Comparison of ENCODE assay signal across 25 cellular contexts in genomic region chr7:143459359-143459758, GRCh38. TPM values are rescaled to one million over a fixed set of nuclear protein-coding genes. Genes with fewer than 3 reads are reported as not detected.
"Had no signal": no experiment of that assay in that cellular context is flagged by ENCODE, and none has a peak within 500 bp of the region (broad histone marks: within the 10 kb centered on the region; RNA-seq: fewer than 3 reads in every experiment).

No MANE protein-coding gene starts in this region.

- H3K27me3 ChIP-seq: gastroesophageal sphincter, testis, tibial nerve had no signal

- ATAC-seq: effector memory CD8-positive, alpha-beta T cell; gastroesophageal sphincter; left cardiac atrium; left ventricle myocardium superior; naive thymus-derived CD4-positive, alpha-beta T cell; sciatic nerve; stimulated activated naive B cell treated with anti-CD40 and anti-IgM and Interleukin-4, amounts not matched to agents 10 μg/mL and 1 μg/mL and 100 μg/mL, for 72 hours; stimulated activated naive CD8-positive, alpha-beta T cell treated with anti-CD3 and anti-CD28 coated beads, Interleukin-15, amount 100 ng/mL, for 72 hours had no signal

- H3K27ac ChIP-seq: gastroesophageal sphincter, testis, tibial nerve had no signal

- H3K4me1 ChIP-seq: gastroesophageal sphincter, testis, tibial nerve had no signal

- DNase-seq: cerebellar nuclear complex; effector memory CD8-positive, alpha-beta T cell; kidney; left cardiac atrium; left ventricle myocardium superior; mesenchymal stem cell; naive thymus-derived CD4-positive, alpha-beta T cell; nephron progenitor cell; posterior cingulate gyrus; stimulated activated CD4-positive, alpha-beta T cell treated with anti-CD3 and anti-CD28 coated beads, Interleukin-2, amount 100 ng/mL, for 24 hours; stimulated activated CD4-positive, alpha-beta T cell treated with anti-CD3 and anti-CD28 coated beads, Interleukin-4, amount 100 ng/mL, for 4 hours; stimulated activated naive B cell treated with anti-CD40 and anti-IgM and Interleukin-4, amounts not matched to agents 10 μg/mL and 1 μg/mL and 100 μg/mL, for 72 hours; stimulated activated naive CD8-positive, alpha-beta T cell treated with anti-CD3 and anti-CD28 coated beads, Interleukin-15, amount 100 ng/mL, for 72 hours; testis had no signal

- H3K36me3 ChIP-seq: gastroesophageal sphincter, tibial nerve had no signal

- H3K4me3 ChIP-seq: gastroesophageal sphincter, lung, testis, tibial nerve had no signal

- H3K9me3 ChIP-seq: gastroesophageal sphincter, testis, tibial nerve had no signal

RNA-seq across cellular contexts. Expression of gene TAS2R60, which starts 16.1 kb away (rescaled TPM):
- total RNA-seq: epithelial cell of proximal tubule, fibroblast of villous mesenchyme, kidney, left cardiac atrium, left ventricle myocardium superior, osteocyte, pulmonary artery endothelial cell, skeletal muscle tissue, testis, tibial nerve had no signal

RNA-seq across cellular contexts. Expression of gene TAS2R41, which starts 18.3 kb away (rescaled TPM):
- total RNA-seq: epithelial cell of proximal tubule, fibroblast of villous mesenchyme, gastroesophageal sphincter, kidney, left ventricle myocardium superior, osteocyte, pulmonary artery endothelial cell, sciatic nerve, skeletal muscle tissue, subcutaneous adipose tissue, tibial nerve, ureter had no signal
- polyA plus RNA-seq: lung; naive thymus-derived CD4-positive, alpha-beta T cell had no signal

RNA-seq across cellular contexts. Expression of gene EPHA1, which starts 50.7 kb away (rescaled TPM):
- total RNA-seq: fibroblast of villous mesenchyme, left ventricle myocardium superior, osteocyte had no signal
